Comparison of ENCODE assay signal across 25 cellular contexts in genomic region chr9:134940236-134941208, GRCh38. TPM values are rescaled to one million over a fixed set of nuclear protein-coding genes. Genes with fewer than 3 reads are reported as not detected.
DNase-seq lines count a peak whose midpoint lies in the region; ATAC-seq and TF ChIP-seq lines count a peak whose summit lies in the region.
"Had no signal": no experiment of that assay in that cellular context is flagged by ENCODE, and none has a peak within 500 bp of the region (broad histone marks: within the 10 kb centered on the region; RNA-seq: fewer than 3 reads in every experiment).

No MANE protein-coding gene starts in this region.

- DNase-seq in H7 (peak; percentile 56), WERI-Rb-1 (peak; percentile 6), left kidney (ENCODE audit: low read depth, low spot score) (peak; percentile 42), posterior vena cava (ENCODE audit: low spot score) (peak; percentile 66), NCI-H748 (lab: John Stamatoyannopoulos, UW; ENCODE audit: unreplicated experiment) (no peak), T-helper 2 cell (no peak), HT-29 (ENCODE audit: low spot score) (no peak)
- DNase-seq: CD8-positive, alpha-beta memory T cell; DMS 273 treated with DMSO at 0.1 percent for 48 hours; DMS79; EL; GDM1; H9; MM.1S; NCI-H2029; NCI-H2227 treated with DMSO at 0.1 percent for 48 hours; NCI-H526 treated with DMSO at 0.1 percent for 48 hours; RPMI8226; SIG-M5 had no signal

- H3K36me3 ChIP-seq in H7 (replicated peaks; ENCODE audit: control insufficient read depth, insufficient read depth, low read length) (no peaks in the 10 kb centered on the region), WERI-Rb-1 (peaks cover 6% of the 10 kb centered on the region)

- H3K27ac Mint-ChIP-seq in activated T-helper 17 cell treated with anti-CD3 and anti-CD28 coated beads, Interleukin-2, amount 50 U/mL, for 72 hours: no peak overlapping the region
- H3K27ac Mint-ChIP-seq: B cell; CD8-positive, alpha-beta memory T cell had no signal

- H3K4me1 Mint-ChIP-seq in activated T-helper 17 cell treated with anti-CD3 and anti-CD28 coated beads, Interleukin-2, amount 50 U/mL, for 72 hours: no peaks in the 10 kb centered on the region
- H3K4me1 Mint-ChIP-seq: CD8-positive, alpha-beta memory T cell had no signal

- H3K27me3 ChIP-seq in H7 (ENCODE audit: control insufficient read depth, insufficient read depth, low read length) (no peaks in the 10 kb centered on the region), WERI-Rb-1 (ENCODE audit: insufficient read depth, low read depth, severe bottlenecking) (no peaks in the 10 kb centered on the region)

- H3K27me3 Mint-ChIP-seq in activated T-helper 17 cell treated with anti-CD3 and anti-CD28 coated beads, Interleukin-2, amount 50 U/mL, for 72 hours: peaks cover 6% of the 10 kb centered on the region

- H3K9me3 Mint-ChIP-seq in activated T-helper 17 cell treated with anti-CD3 and anti-CD28 coated beads, Interleukin-2, amount 50 U/mL, for 72 hours: no peaks in the 10 kb centered on the region
- H3K9me3 Mint-ChIP-seq: CD8-positive, alpha-beta memory T cell; H9 had no signal

- no peak overlapping the region for H3K4me3 ChIP-seq in H7 (ENCODE audit: insufficient read depth, low read depth, low read length)
- no peak overlapping the region for H3K4me3 ChIP-seq in WERI-Rb-1 (ENCODE audit: low read depth, low read length)
- H3K4me3 ChIP-seq: SK-N-MC had no signal

- no peak for ATAC-seq in activated T-helper 17 cell treated with anti-CD3 and anti-CD28 coated beads, Interleukin-2, amount 50 U/mL, for 72 hours (replicated peaks)

- no peaks in the 10 kb centered on the region for H3K9me3 ChIP-seq in WERI-Rb-1 (ENCODE audit: severe bottlenecking)

- TF ChIP-seq CTCF in WERI-Rb-1 (IDR thresholded peaks at IDR 0.05; ENCODE audit: low read depth, low read length): no peak

- no peaks in the 10 kb centered on the region for H3K36me3 Mint-ChIP-seq in activated T-helper 17 cell treated with anti-CD3 and anti-CD28 coated beads, Interleukin-2, amount 50 U/mL, for 72 hours (ENCODE audit: low read depth)
- H3K36me3 Mint-ChIP-seq: CD8-positive, alpha-beta memory T cell had no signal

- no peak overlapping the region for H3K4me3 Mint-ChIP-seq in activated T-helper 17 cell treated with anti-CD3 and anti-CD28 coated beads, Interleukin-2, amount 50 U/mL, for 72 hours
- H3K4me3 Mint-ChIP-seq: B cell, H9 had no signal

- intact Hi-C loops in posterior vena cava (cut with DNase I): no loop called here

- no peak overlapping the region for H3K27ac ChIP-seq in WERI-Rb-1
- H3K27ac ChIP-seq: C4-2B, KMS-11, SK-N-MC had no signal

RNA-seq across cellular contexts. Expression of gene FCN1, which starts 22.8 kb away (rescaled TPM):
- total RNA-seq in H7 (2014; rRNA removed; shearing (Covaris generic)): not detected in 2 replicates
- total RNA-seq in posterior vena cava: 10 to 100 TPM in 1 of 2 donors, 1 to 10 TPM in 1; 7.1 to 16.5 TPM
- total RNA-seq in activated T-helper 17 cell treated with anti-CD3 and anti-CD28 coated beads, Interleukin-2, amount 50 U/mL, for 72 hours: not detected
- total RNA-seq in HT-29 (2014; rRNA removed; shearing (Covaris generic)): not detected in 2 replicates
- total RNA-seq: H9, NCI-H460 had no signal

RNA-seq across cellular contexts. Expression of gene FCN2, which starts 59.9 kb away (rescaled TPM):
- not detected in 2 replicates for total RNA-seq in H7 (2014; rRNA removed; shearing (Covaris generic))
- not detected for total RNA-seq in posterior vena cava
- not detected for total RNA-seq in activated T-helper 17 cell treated with anti-CD3 and anti-CD28 coated beads, Interleukin-2, amount 50 U/mL, for 72 hours
- total RNA-seq in HT-29 (2014; rRNA removed; shearing (Covaris generic)): not detected in 2 replicates
- total RNA-seq: B cell; CD8-positive, alpha-beta memory T cell; H9; NCI-H460 had no signal

Comparison
In these comparisons a context has a peak if more than half of its experiments do, and no peak if none do; other contexts are left out.
1. DNase-seq: peak in H7 (single experiment), WERI-Rb-1 (single experiment), left kidney (single experiment) and posterior vena cava (single experiment); none in NCI-H748 (single experiment), T-helper 2 cell (0 of 5) and HT-29 (single experiment).